Comparison of ENCODE assay signal across 17 cellular contexts in genomic region chr1:30192969-30193630, GRCh38.
DNase-seq lines count a peak whose midpoint lies in the region; ATAC-seq and TF ChIP-seq lines count a peak whose summit lies in the region.
"Had no signal": no experiment of that assay in that cellular context is flagged by ENCODE, and none has a peak within 500 bp of the region (broad histone marks: within the 10 kb centered on the region; RNA-seq: fewer than 3 reads in every experiment).

No MANE protein-coding gene starts in this region.

- no peaks in the 10 kb centered on the region for H3K9me3 ChIP-seq in HEK293 (ENCODE audit: control insufficient read depth, insufficient read depth, low read depth, low read length)
- H3K9me3 ChIP-seq: Peyer's patch, SJCRH30 had no signal

- no peak for ATAC-seq in effector memory CD8-positive, alpha-beta T cell (replicated peaks)
- ATAC-seq: CD8-positive, alpha-beta T cell had no signal

- H3K4me3 Mint-ChIP-seq in effector memory CD8-positive, alpha-beta T cell: no peak overlapping the region
- H3K4me3 Mint-ChIP-seq in osteocyte (ENCODE audit: unreplicated experiment): no peak overlapping the region
- no peak overlapping the region for H3K4me3 Mint-ChIP-seq in progenitor cell of endocrine pancreas (ENCODE audit: low read depth)
- H3K4me3 Mint-ChIP-seq: CD8-positive, alpha-beta T cell; H9 had no signal

- H3K4me1 ChIP-seq in HEK293 (ENCODE audit: control insufficient read depth, insufficient read depth, low read length): no peaks in the 10 kb centered on the region

- H3K9me3 Mint-ChIP-seq in effector memory CD8-positive, alpha-beta T cell: no peaks in the 10 kb centered on the region
- H3K9me3 Mint-ChIP-seq in osteocyte (ENCODE audit: unreplicated experiment): no peaks in the 10 kb centered on the region
- no peaks in the 10 kb centered on the region for H3K9me3 Mint-ChIP-seq in progenitor cell of endocrine pancreas (ENCODE audit: low read depth)
- H3K9me3 Mint-ChIP-seq: CD8-positive, alpha-beta T cell; H9 had no signal

- TF ChIP-seq CTCF in HEK293 (tag by site-specific recombination; IDR thresholded peaks at IDR 0.05) (no peak), osteocyte (IDR thresholded peaks at IDR 0.05) (no peak), progenitor cell of endocrine pancreas (IDR thresholded peaks at IDR 0.05; ENCODE audit: unreplicated experiment) (no peak)

- peak overlapping the region; percentile 38 to 46 for H3K27ac Mint-ChIP-seq in effector memory CD8-positive, alpha-beta T cell
- H3K27ac Mint-ChIP-seq in osteocyte (ENCODE audit: unreplicated experiment) (no peak overlapping the region), progenitor cell of endocrine pancreas (no peak overlapping the region)

- no peaks in the 10 kb centered on the region for H3K36me3 ChIP-seq in HEK293 (ENCODE audit: control insufficient read depth in 2 of 2, insufficient read depth in 1 of 2, low read length in 2 of 2)
- H3K36me3 ChIP-seq: Peyer's patch, SJCRH30 had no signal

- H3K4me1 Mint-ChIP-seq in effector memory CD8-positive, alpha-beta T cell (ENCODE audit: low read depth in 2 of 2): peaks cover 39 to 62% of the 10 kb centered on the region in 2 donors
- H3K4me1 Mint-ChIP-seq in osteocyte (ENCODE audit: unreplicated experiment) (peaks cover 5% of the 10 kb centered on the region), progenitor cell of endocrine pancreas (ENCODE audit: low read depth) (no peaks in the 10 kb centered on the region)

- H3K27me3 Mint-ChIP-seq in effector memory CD8-positive, alpha-beta T cell: peaks cover 0 to 19% of the 10 kb centered on the region in 2 donors
- H3K27me3 Mint-ChIP-seq in osteocyte (ENCODE audit: unreplicated experiment) (peaks cover 2% of the 10 kb centered on the region), progenitor cell of endocrine pancreas (peaks cover 29% of the 10 kb centered on the region)

- peak; percentile 61 for DNase-seq in NCI-H2171 treated with DMSO at 0.1 percent for 48 hours (lab: John Stamatoyannopoulos, UW)
- no peak for DNase-seq in effector memory CD8-positive, alpha-beta T cell
- DNase-seq in osteocyte (ENCODE audit: extremely low spot score, unreplicated experiment): peak; percentile 48
- no peak for DNase-seq in C1 segment of cervical spinal cord (lab: John Stamatoyannopoulos, UW)
- no peak for DNase-seq in SW480 (ENCODE audit: low spot score)
- DNase-seq in progenitor cell of endocrine pancreas (ENCODE audit: low spot score, unreplicated experiment): no peak
- DNase-seq: GM23248, H9, KG1, NCI-H1105, NCI-H146, NCI-H2029, NCI-H524 treated with DMSO at 0.1 percent for 48 hours, Peyer's patch, SJCRH30 had no signal

- POLR2A ChIA-PET in HEK293 (lab: Yijun Ruan, JAX): no interaction called here

- no peak overlapping the region for H3K27ac ChIP-seq in HEK293 (ENCODE audit: extremely low read depth, low read depth, low read length)
- H3K27ac ChIP-seq: GM23248, Peyer's patch, SJCRH30 had no signal

- H3K36me3 Mint-ChIP-seq in effector memory CD8-positive, alpha-beta T cell (ENCODE audit: insufficient read depth): peaks cover 3% of the 10 kb centered on the region
- H3K36me3 Mint-ChIP-seq in osteocyte (ENCODE audit: unreplicated experiment) (no peaks in the 10 kb centered on the region), progenitor cell of endocrine pancreas (ENCODE audit: insufficient read depth) (no peaks in the 10 kb centered on the region)
- H3K36me3 Mint-ChIP-seq: CD8-positive, alpha-beta T cell had no signal

- CTCF ChIA-PET in HEK293 (lab: Yijun Ruan, JAX): interaction anchor here (0.6 kb wide), 2 partner anchors 37 to 83 kb away, joined by 3 to 4 read pairs; no protein-coding TSS in a partner anchor

- no peak overlapping the region for H3K4me3 ChIP-seq in HEK293 (ENCODE audit: low read depth, low read length)
- H3K4me3 ChIP-seq: GM23248, Peyer's patch, SJCRH30 had no signal

TF ChIP-seq in HEK293, 187 proteins besides CTCF, POLR2A, EP300 and RAD21:
- TF ChIP-seq ZFP41 (tag by site-specific recombination; IDR thresholded peaks at IDR 0.05; ENCODE audit: borderline replicate concordance) (no peak), HOXC10 (CRISPR knock-in tag; IDR thresholded peaks at IDR 0.05) (no peak), ZNF530 (tag by site-specific recombination; IDR thresholded peaks at IDR 0.05; ENCODE audit: low read depth) (no peak), ZNF292 (tag by site-specific recombination; IDR thresholded peaks at IDR 0.05; ENCODE audit: borderline replicate concordance, low read depth) (no peak), REST (tag by site-specific recombination; IDR thresholded peaks at IDR 0.05) (no peak), ZNF274 (IDR thresholded peaks at IDR 0.05; ENCODE audit: low read length) (no peak), ZNF274 (tag by site-specific recombination; IDR thresholded peaks at IDR 0.05; ENCODE audit: borderline replicate concordance) (no peak), ZNF704 (tag by site-specific recombination; IDR thresholded peaks at IDR 0.05) (no peak), ZNF664 (tag by site-specific recombination; IDR thresholded peaks at IDR 0.05) (0 out of 2 replicates have a peak, but pooled peaks have one; percentile 51), KLF10 (tag by site-specific recombination; IDR thresholded peaks at IDR 0.05) (no peak), ZNF18 (tag by site-specific recombination; IDR thresholded peaks at IDR 0.05) (no peak), ZNF623 (tag by site-specific recombination; IDR thresholded peaks at IDR 0.05) (peak; percentile 93)
TF ChIP-seq in HEK293: peak in this region for 2.

Comparison
In these comparisons a context has a peak if more than half of its experiments do, and no peak if none do; other contexts are left out.
1. DNase-seq: peak in NCI-H2171 treated with DMSO at 0.1 percent for 48 hours (single experiment) and osteocyte (single experiment); none in effector memory CD8-positive, alpha-beta T cell (0 of 3), C1 segment of cervical spinal cord (0 of 14), SW480 (single experiment) and progenitor cell of endocrine pancreas (single experiment).
2. H3K27ac Mint-ChIP-seq: peak in effector memory CD8-positive, alpha-beta T cell (2 of 2); none in osteocyte (single experiment) and progenitor cell of endocrine pancreas (single experiment).